21 cellular contexts compared by ENCODE assay signal in genomic region chr10:118768041-118768933, GRCh38. TPM values are rescaled to one million over a fixed set of nuclear protein-coding genes. Genes with fewer than 3 reads are reported as not detected.
A peak's percentile ranks its signal among the peaks of the same experiment; 100 is the strongest.
DNase-seq lines count a peak whose midpoint lies in the region; ATAC-seq and TF ChIP-seq lines count a peak whose summit lies in the region.
"Had no signal": no experiment of that assay in that cellular context is flagged by ENCODE, and none has a peak within 500 bp of the region (broad histone marks: within the 10 kb centered on the region; RNA-seq: fewer than 3 reads in every experiment).

No MANE protein-coding gene starts in this region.

- H3K9me3 Mint-ChIP-seq in activated naive CD8-positive, alpha-beta T cell treated with anti-CD3 and anti-CD28 coated beads for 36 hours: no peaks in the 10 kb centered on the region
- H3K9me3 Mint-ChIP-seq in endothelial cell (ENCODE audit: unreplicated experiment): no peaks in the 10 kb centered on the region
- H3K9me3 Mint-ChIP-seq: CD4-positive, alpha-beta T cell had no signal

- DNase-seq in breast epithelium (ENCODE audit: low spot score in 2 of 2) (no peak), mammary epithelial cell (no peak), esophagus muscularis mucosa (ENCODE audit: extremely low spot score) (peak; percentile 83), endothelial cell (ENCODE audit: low spot score) (no peak)
- DNase-seq in activated naive CD8-positive, alpha-beta T cell treated with anti-CD3 and anti-CD28 coated beads for 36 hours: no peak
- no peak for DNase-seq in activated naive CD4-positive, alpha-beta T cell (lab: John Stamatoyannopoulos, UW)
- DNase-seq: CD4-positive, alpha-beta T cell; GDM1; NCI-H1048; NCI-H1417; NCI-H1694; NCI-H2029 treated with DMSO at 0.1 percent for 48 hours; NCI-H446 treated with DMSO at 0.1 percent for 48 hours; NCI-H526 treated with DMSO at 0.1 percent for 48 hours had no signal

- H3K36me3 ChIP-seq in breast epithelium (no peaks in the 10 kb centered on the region), mammary epithelial cell (ENCODE audit: insufficient read depth, low read length) (no peaks in the 10 kb centered on the region), esophagus muscularis mucosa (no peaks in the 10 kb centered on the region)
- H3K36me3 ChIP-seq: BLaER1 treated with 17β-estradiol and CSF1 and Interleukin-3, amounts not matched to agents 10 nM and 100 nM; SJSA1 had no signal

- no peaks in the 10 kb centered on the region for H3K4me1 Mint-ChIP-seq in activated naive CD8-positive, alpha-beta T cell treated with anti-CD3 and anti-CD28 coated beads for 36 hours
- H3K4me1 Mint-ChIP-seq in endothelial cell (ENCODE audit: unreplicated experiment): no peaks in the 10 kb centered on the region
- H3K4me1 Mint-ChIP-seq: IgD-negative memory B cell had no signal

- H3K79me2 ChIP-seq in mammary epithelial cell (ENCODE audit: insufficient read depth, low read length): no peaks in the 10 kb centered on the region

- H3K27ac ChIP-seq in breast epithelium: peak overlapping the region; percentile 52 to 76
- H3K27ac ChIP-seq in mammary epithelial cell (ENCODE audit: insufficient read depth, low read depth, low read length): no peak overlapping the region
- no peak overlapping the region for H3K27ac ChIP-seq in esophagus muscularis mucosa (replicated peaks in 1 of 4)
- H3K27ac ChIP-seq: BLaER1 treated with 17β-estradiol and CSF1 and Interleukin-3, amounts not matched to agents 10 nM and 100 nM; HL-60; SJSA1 had no signal

- H3K9ac ChIP-seq in mammary epithelial cell (ENCODE audit: insufficient read depth, low read length): no peak overlapping the region
- H3K9ac ChIP-seq: BLaER1 treated with 17β-estradiol and CSF1 and Interleukin-3, amounts not matched to agents 10 nM and 100 nM had no signal

- H3K4me2 ChIP-seq in mammary epithelial cell (ENCODE audit: insufficient read depth, low read depth, low read length): no peak overlapping the region
- H3K4me2 ChIP-seq: BLaER1 treated with 17β-estradiol and CSF1 and Interleukin-3, amounts not matched to agents 10 nM and 100 nM had no signal

- no peaks in the 10 kb centered on the region for H3K27me3 Mint-ChIP-seq in activated naive CD8-positive, alpha-beta T cell treated with anti-CD3 and anti-CD28 coated beads for 36 hours
- H3K27me3 Mint-ChIP-seq in endothelial cell (ENCODE audit: unreplicated experiment): peaks cover 6% of the 10 kb centered on the region
- H3K27me3 Mint-ChIP-seq: CD4-positive, alpha-beta T cell; IgD-negative memory B cell had no signal

- WGBS in mammary epithelial cell (ENCODE audit: low coverage, missing lambda C conversion rate): 84% methylated on average over 6 of the region's 6 CpGs
- 83% methylated on average over 6 of the region's 6 CpGs for WGBS in esophagus muscularis mucosa

- H3K27me3 ChIP-seq in breast epithelium: no peaks in the 10 kb centered on the region
- peaks cover 1% of the 10 kb centered on the region for H3K27me3 ChIP-seq in mammary epithelial cell (ENCODE audit: insufficient read depth, low read length)
- H3K27me3 ChIP-seq in esophagus muscularis mucosa: no peaks in the 10 kb centered on the region
- H3K27me3 ChIP-seq: BLaER1 treated with 17β-estradiol and CSF1 and Interleukin-3, amounts not matched to agents 10 nM and 100 nM; SJSA1 had no signal

- no peaks in the 10 kb centered on the region for H4K20me1 ChIP-seq in mammary epithelial cell (ENCODE audit: insufficient read depth, low read length)
- H4K20me1 ChIP-seq: BLaER1 treated with 17β-estradiol and CSF1 and Interleukin-3, amounts not matched to agents 10 nM and 100 nM had no signal

- H3K9me3 ChIP-seq in breast epithelium (no peaks in the 10 kb centered on the region), mammary epithelial cell (replicated peaks; ENCODE audit: insufficient read depth, low read length) (no peaks in the 10 kb centered on the region), esophagus muscularis mucosa (no peaks in the 10 kb centered on the region)
- H3K9me3 ChIP-seq: SJSA1 had no signal

- dilution Hi-C loops in mammary epithelial cell (cut with HindIII; ENCODE audit: low sequenced_read_pairs): no loop called here

- no peak overlapping the region for H3K4me3 Mint-ChIP-seq in activated naive CD8-positive, alpha-beta T cell treated with anti-CD3 and anti-CD28 coated beads for 36 hours
- no peak overlapping the region for H3K4me3 Mint-ChIP-seq in endothelial cell (ENCODE audit: unreplicated experiment)
- H3K4me3 Mint-ChIP-seq: CD4-positive, alpha-beta T cell; IgD-negative memory B cell had no signal

- no peak for TF ChIP-seq POLR2A in breast epithelium (IDR thresholded peaks at IDR 0.05)
- TF ChIP-seq POLR2A in esophagus muscularis mucosa (IDR thresholded peaks at IDR 0.05; ENCODE audit: low read depth): no peak

- no peak overlapping the region for H3K27ac Mint-ChIP-seq in activated naive CD8-positive, alpha-beta T cell treated with anti-CD3 and anti-CD28 coated beads for 36 hours
- no peak overlapping the region for H3K27ac Mint-ChIP-seq in endothelial cell (ENCODE audit: unreplicated experiment)
- H3K27ac Mint-ChIP-seq: CD4-positive, alpha-beta T cell; IgD-negative memory B cell had no signal

- no TSS peak for BruUV-seq in mammary epithelial cell (replicated peaks; lab: Mats Ljungman, UMichigan)

- no peak for TF ChIP-seq EP300 in esophagus muscularis mucosa (IDR thresholded peaks at IDR 0.05)

- CTCF ChIA-PET in mammary epithelial cell (lab: Charles Lee; ENCODE audit: low non-redundant PET): no interaction called here

- TF ChIP-seq CTCF in breast epithelium (IDR thresholded peaks at IDR 0.05): no peak
- TF ChIP-seq CTCF in mammary epithelial cell (conservative IDR thresholded peaks at IDR 0.05 in 1 of 2, IDR thresholded peaks at IDR 0.05 in 1 of 2; ENCODE audit: extremely low read depth in 1 of 2, insufficient read depth in 1 of 2, low read depth in 1 of 2, low read length in 2 of 2): no peak
- TF ChIP-seq CTCF in esophagus muscularis mucosa (IDR thresholded peaks at IDR 0.05): no peak
- no peak for TF ChIP-seq CTCF in endothelial cell (IDR thresholded peaks at IDR 0.05; ENCODE audit: unreplicated experiment)

- ATAC-seq in SK-N-SH treated with all-trans-retinoic acid at 6 μM for 48 hours: peak; percentile 21; the same call in 1 of the 3 replicates
- ATAC-seq: HCT116, Right ventricle myocardium inferior had no signal

- in situ Hi-C loops in mammary epithelial cell (cut with MboI; ENCODE audit: low sequenced_read_pairs in 2 of 2): no loop called here

- H2AFZ ChIP-seq in mammary epithelial cell (ENCODE audit: low read depth, low read length): no peak overlapping the region

- H3K4me1 ChIP-seq in breast epithelium (no peaks in the 10 kb centered on the region), mammary epithelial cell (ENCODE audit: insufficient read depth, low read length) (no peaks in the 10 kb centered on the region), esophagus muscularis mucosa (no peaks in the 10 kb centered on the region)
- H3K4me1 ChIP-seq: BLaER1 treated with 17β-estradiol and CSF1 and Interleukin-3, amounts not matched to agents 10 nM and 100 nM; SJSA1 had no signal

- H3K36me3 Mint-ChIP-seq in activated naive CD8-positive, alpha-beta T cell treated with anti-CD3 and anti-CD28 coated beads for 36 hours: no peaks in the 10 kb centered on the region
- no peaks in the 10 kb centered on the region for H3K36me3 Mint-ChIP-seq in endothelial cell (ENCODE audit: low read depth, unreplicated experiment)
- H3K36me3 Mint-ChIP-seq: IgD-negative memory B cell had no signal

- intact Hi-C loops in breast epithelium (cut with DNase I; ENCODE audit: low total_unique reads) (loop anchor here (5.0 kb wide), 1 partner anchor 416 kb away; no protein-coding TSS in a partner anchor), mammary epithelial cell (cut with micrococcal nuclease) (no loop called here), esophagus muscularis mucosa (cut with DNase I) (no loop called here)

- H3K4me3 ChIP-seq in breast epithelium: no peak overlapping the region
- no peak overlapping the region for H3K4me3 ChIP-seq in mammary epithelial cell (replicated peaks in 1 of 3; ENCODE audit: insufficient read depth in 1 of 3, low read depth in 2 of 3, low read length in 3 of 3)
- H3K4me3 ChIP-seq in esophagus muscularis mucosa: no peak overlapping the region
- H3K4me3 ChIP-seq: BLaER1 treated with 17β-estradiol and CSF1 and Interleukin-3, amounts not matched to agents 10 nM and 100 nM; SJSA1 had no signal

TF ChIP-seq in SK-N-SH treated with all-trans-retinoic acid at 6 μM for 48 hours, 23 proteins besides CTCF, POLR2A, EP300 and RAD21 (continues in another document):
- TF ChIP-seq SNAI2 (CRISPR knock-in tag; IDR thresholded peaks at IDR 0.05) (no peak), TSHZ2 (CRISPR knock-in tag; IDR thresholded peaks at IDR 0.05) (no peak), OSR1 (CRISPR knock-in tag; IDR thresholded peaks at IDR 0.05) (no peak), ZC3H10 (CRISPR knock-in tag; IDR thresholded peaks at IDR 0.05) (no peak), ZNF8 (CRISPR knock-in tag; IDR thresholded peaks at IDR 0.05) (no peak), ZFP30 (CRISPR knock-in tag; IDR thresholded peaks at IDR 0.05) (no peak)

RNA-seq across cellular contexts. Expression of gene CACUL1, which starts 13.5 kb away (rescaled TPM):
- 10 to 100 TPM; 33.4 to 68.6 (median 55.2) TPM for total RNA-seq in breast epithelium
- total RNA-seq in mammary epithelial cell: 10 to 100 TPM; 49.8 to 59.2 TPM
- 11.3 TPM for polyA plus RNA-seq in mammary epithelial cell
- 28.3 TPM for polyA minus RNA-seq in mammary epithelial cell
- 10 to 100 TPM; 30.8 to 44.4 (median 33.3) TPM for total RNA-seq in esophagus muscularis mucosa
- 10 to 100 TPM; 28.6 to 34.8 TPM for total RNA-seq in activated naive CD8-positive, alpha-beta T cell treated with anti-CD3 and anti-CD28 coated beads for 36 hours
- total RNA-seq in endothelial cell (ENCODE audit: unreplicated experiment): 59.0 TPM

Comparison
In these comparisons a context has a peak if more than half of its experiments do, and no peak if none do; other contexts are left out.
1. H3K27ac ChIP-seq: peak in breast epithelium (2 of 2); none in mammary epithelial cell (single experiment) and esophagus muscularis mucosa (0 of 4).